Comparison of ENCODE assay signal across 19 cellular contexts in genomic region chr17:1976683-1977064, GRCh38. TPM values are rescaled to one million over a fixed set of nuclear protein-coding genes. Genes with fewer than 3 reads are reported as not detected.
A peak's percentile ranks its signal among the peaks of the same experiment; 100 is the strongest.
DNase-seq lines count a peak whose midpoint lies in the region; ATAC-seq, FAIRE-seq and TF ChIP-seq lines count a peak whose summit lies in the region.
"Had no signal": no experiment of that assay in that cellular context is flagged by ENCODE, and none has a peak within 500 bp of the region (broad histone marks: within the 10 kb centered on the region; RNA-seq: fewer than 3 reads in every experiment).

No MANE protein-coding gene starts in this region.

- no peak for TF ChIP-seq CTCF in K562 (IDR thresholded peaks at IDR 0.05 in 2 of 3, conservative IDR thresholded peaks at IDR 0.05 in 1 of 3; ENCODE audit: insufficient read depth in 2 of 3, low read depth in 1 of 3, low read length in 3 of 3)

- peak overlapping the region; percentile 79 for H3K4me3 Mint-ChIP-seq in activated naive CD8-positive, alpha-beta T cell treated with anti-CD3 and anti-CD28 coated beads, Interleukin-2, amount 10 ng/mL, durations not matched to agents 7 days and 5 days
- no peak overlapping the region for H3K4me3 Mint-ChIP-seq in activated naive CD8-positive, alpha-beta T cell treated with anti-CD3 and anti-CD28 coated beads for 36 hours
- no peak overlapping the region for H3K4me3 Mint-ChIP-seq in stimulated activated effector memory CD8-positive, alpha-beta T cell treated with anti-CD3 and anti-CD28 coated beads, Interleukin-12 subunit alpha, Interleukin-12 subunit beta, amount 100 ng/mL, for 72 hours
- H3K4me3 Mint-ChIP-seq: CD4-positive, alpha-beta T cell; IgD-negative memory B cell had no signal

- no peak for TF ChIP-seq EP300 in K562 (IDR thresholded peaks at IDR 0.05; ENCODE audit: low read length)

- no peaks in the 10 kb centered on the region for H3K9me1 ChIP-seq in K562 (ENCODE audit: control insufficient read depth, insufficient read depth, low read length)

- H3K4me3 ChIP-seq in K562 = no peak overlapping the region

- CTCF ChIA-PET in K562 (lab: Yijun Ruan, JAX; ENCODE audit: low intra/inter-chr PET ratio) = no interaction called here

- BruUV-seq in K562 (replicated peaks; lab: Mats Ljungman, UMichigan) = no TSS peak

- peak overlapping the region; percentile 57 for H3K27ac ChIP-seq in KOPT-K1 (ENCODE audit: low read depth, low read length, poor library complexity, severe bottlenecking)
- no peak overlapping the region for H3K27ac ChIP-seq in K562 (ENCODE audit: extremely low read depth, low read depth, low read length)
- H3K27ac ChIP-seq: 22Rv1 had no signal

- no peak for DNase-seq in activated naive CD8-positive, alpha-beta T cell treated with anti-CD3 and anti-CD28 coated beads, Interleukin-2, amount 10 ng/mL, durations not matched to agents 7 days and 5 days
- no peak for DNase-seq in activated naive CD8-positive, alpha-beta T cell treated with anti-CD3 and anti-CD28 coated beads for 36 hours
- no peak for DNase-seq in K562 (ENCODE audit: extremely low read depth in 1 of 4, low spot score in 3 of 4)
- no peak for DNase-seq in stimulated activated effector memory CD8-positive, alpha-beta T cell treated with anti-CD3 and anti-CD28 coated beads, Interleukin-12 subunit alpha, Interleukin-12 subunit beta, amount 100 ng/mL, for 72 hours (ENCODE audit: low spot score in 2 of 2)
- no peak for DNase-seq in H4 (ENCODE audit: low spot score)
- no peak for DNase-seq in SKM-1 (lab: John Stamatoyannopoulos, UW; ENCODE audit: unreplicated experiment)
- no peak for DNase-seq in NCI-H2029 treated with DMSO at 0.1 percent for 48 hours (lab: John Stamatoyannopoulos, UW)
- DNase-seq: AML-193; C1 segment of cervical spinal cord; Calu3; CD4-positive, alpha-beta T cell; DMS 273 treated with DMSO at 0.1 percent for 48 hours; H7 had no signal

- H3K9ac ChIP-seq in K562 (ENCODE audit: insufficient read depth in 1 of 2, low read depth in 2 of 2, low read length in 2 of 2) = no peak overlapping the region

- H3K36me3 ChIP-seq in KOPT-K1 (ENCODE audit: insufficient read depth, low read length) (no peaks in the 10 kb centered on the region), K562 (ENCODE audit: control insufficient read depth, insufficient read depth, low read length) (no peaks in the 10 kb centered on the region)

- H3K4me2 ChIP-seq in K562 (ENCODE audit: insufficient read depth, low read length) = no peak overlapping the region

- H3K36me3 Mint-ChIP-seq in activated naive CD8-positive, alpha-beta T cell treated with anti-CD3 and anti-CD28 coated beads, Interleukin-2, amount 10 ng/mL, durations not matched to agents 7 days and 5 days = peaks cover 4% of the 10 kb centered on the region
- peaks cover 4% of the 10 kb centered on the region for H3K36me3 Mint-ChIP-seq in activated naive CD8-positive, alpha-beta T cell treated with anti-CD3 and anti-CD28 coated beads for 36 hours
- H3K36me3 Mint-ChIP-seq in stimulated activated effector memory CD8-positive, alpha-beta T cell treated with anti-CD3 and anti-CD28 coated beads, Interleukin-12 subunit alpha, Interleukin-12 subunit beta, amount 100 ng/mL, for 72 hours = no peaks in the 10 kb centered on the region
- H3K36me3 Mint-ChIP-seq: IgD-negative memory B cell had no signal

- TF ChIP-seq POLR2A in K562 (conservative IDR thresholded peaks at IDR 0.05) = no peak

- POLR2A ChIA-PET in activated naive CD8-positive, alpha-beta T cell treated with anti-CD3 and anti-CD28 coated beads, Interleukin-2, amount 10 ng/mL, durations not matched to agents 7 days and 5 days (lab: Charles Lee) = interaction anchor here (0.6 kb wide), 1 partner anchor 108 kb away, joined by 4 read pairs; no protein-coding TSS in a partner anchor
- POLR2A ChIA-PET in K562 (lab: Yijun Ruan, JAX) = interaction anchor here (0.6 kb wide), 1 partner anchor 8 kb away, joined by 3 read pairs; no protein-coding TSS in a partner anchor

- H3K27ac Mint-ChIP-seq in activated naive CD8-positive, alpha-beta T cell treated with anti-CD3 and anti-CD28 coated beads, Interleukin-2, amount 10 ng/mL, durations not matched to agents 7 days and 5 days = peak overlapping the region; percentile 87
- H3K27ac Mint-ChIP-seq in activated naive CD8-positive, alpha-beta T cell treated with anti-CD3 and anti-CD28 coated beads for 36 hours = no peak overlapping the region
- H3K27ac Mint-ChIP-seq in stimulated activated effector memory CD8-positive, alpha-beta T cell treated with anti-CD3 and anti-CD28 coated beads, Interleukin-12 subunit alpha, Interleukin-12 subunit beta, amount 100 ng/mL, for 72 hours = no peak overlapping the region
- H3K27ac Mint-ChIP-seq: CD4-positive, alpha-beta T cell; IgD-negative memory B cell had no signal

- intact Hi-C loops in K562 (cut with micrococcal nuclease) = no loop called here

- H4K20me1 ChIP-seq in K562 (replicated peaks; ENCODE audit: control insufficient read depth, insufficient read depth, low read length) = no peaks in the 10 kb centered on the region

- no peak for FAIRE-seq in K562 (lab: Jason Lieb, UNC)
- FAIRE-seq: GM18507 had no signal

- peaks cover 26% of the 10 kb centered on the region for H3K4me1 Mint-ChIP-seq in activated naive CD8-positive, alpha-beta T cell treated with anti-CD3 and anti-CD28 coated beads, Interleukin-2, amount 10 ng/mL, durations not matched to agents 7 days and 5 days
- H3K4me1 Mint-ChIP-seq in activated naive CD8-positive, alpha-beta T cell treated with anti-CD3 and anti-CD28 coated beads for 36 hours = peaks cover 29% of the 10 kb centered on the region
- peaks cover 20% of the 10 kb centered on the region for H3K4me1 Mint-ChIP-seq in stimulated activated effector memory CD8-positive, alpha-beta T cell treated with anti-CD3 and anti-CD28 coated beads, Interleukin-12 subunit alpha, Interleukin-12 subunit beta, amount 100 ng/mL, for 72 hours

- in situ Hi-C loops in K562 (cut with MboI) = no loop called here

- H2AFZ ChIP-seq in K562 (ENCODE audit: low read depth, low read length) = no peak overlapping the region

- ATAC-seq in activated naive CD8-positive, alpha-beta T cell treated with anti-CD3 and anti-CD28 coated beads, Interleukin-2, amount 10 ng/mL, durations not matched to agents 7 days and 5 days (ENCODE audit: low read depth) = no peak
- ATAC-seq in K562 = no peak
- peak; percentile 17 for ATAC-seq in stimulated activated effector memory CD8-positive, alpha-beta T cell treated with anti-CD3 and anti-CD28 coated beads, Interleukin-12 subunit alpha, Interleukin-12 subunit beta, amount 100 ng/mL, for 72 hours

- 14% methylated on average over 5 of the region's 5 CpGs for WGBS in K562 (ENCODE audit: insufficient coverage, low coverage, missing lambda C conversion rate)

- H3K9me3 ChIP-seq in KOPT-K1 (ENCODE audit: insufficient read depth, low read length, poor library complexity, severe bottlenecking) = no peaks in the 10 kb centered on the region
- H3K9me3 ChIP-seq in K562 (replicated peaks; ENCODE audit: control insufficient read depth, insufficient read depth, low read depth, low read length) = no peaks in the 10 kb centered on the region

- no peaks in the 10 kb centered on the region; the same call in 2 of the 3 replicates for H3K79me2 ChIP-seq in K562 (ENCODE audit: control insufficient read depth, insufficient read depth, low read length)

- peaks cover 3% of the 10 kb centered on the region for H3K27me3 Mint-ChIP-seq in activated naive CD8-positive, alpha-beta T cell treated with anti-CD3 and anti-CD28 coated beads, Interleukin-2, amount 10 ng/mL, durations not matched to agents 7 days and 5 days
- peaks cover 27% of the 10 kb centered on the region for H3K27me3 Mint-ChIP-seq in activated naive CD8-positive, alpha-beta T cell treated with anti-CD3 and anti-CD28 coated beads for 36 hours

- peaks cover 2 to 23% of the 10 kb centered on the region in 2 experiments; a peak in 3 of 5 replicates for H3K27me3 ChIP-seq in K562 (ENCODE audit: control insufficient read depth in 2 of 2, insufficient read depth in 2 of 2, low read length in 2 of 2)

- no peak for TF ChIP-seq RAD21 in K562 (CRISPR knock-in tag; conservative IDR thresholded peaks at IDR 0.05 in 1 of 2, IDR thresholded peaks at IDR 0.05 in 1 of 2)

- no peaks in the 10 kb centered on the region for H3K9me3 Mint-ChIP-seq in activated naive CD8-positive, alpha-beta T cell treated with anti-CD3 and anti-CD28 coated beads, Interleukin-2, amount 10 ng/mL, durations not matched to agents 7 days and 5 days
- peaks cover 1% of the 10 kb centered on the region for H3K9me3 Mint-ChIP-seq in activated naive CD8-positive, alpha-beta T cell treated with anti-CD3 and anti-CD28 coated beads for 36 hours
- no peaks in the 10 kb centered on the region for H3K9me3 Mint-ChIP-seq in stimulated activated effector memory CD8-positive, alpha-beta T cell treated with anti-CD3 and anti-CD28 coated beads, Interleukin-12 subunit alpha, Interleukin-12 subunit beta, amount 100 ng/mL, for 72 hours
- H3K9me3 Mint-ChIP-seq: CD4-positive, alpha-beta T cell; IgD-negative memory B cell had no signal

- H3K4me1 ChIP-seq in K562 (replicated peaks in 1 of 2; ENCODE audit: control insufficient read depth in 2 of 2, insufficient read depth in 2 of 2, low read length in 2 of 2) = peaks cover 0 to 16% of the 10 kb centered on the region in 2 experiments; a peak in 3 of 5 replicates

RNA-seq across cellular contexts. Expression of gene RTN4RL1, which starts 48.5 kb away (rescaled TPM):
- under 1 TPM; 0.22 to 0.45 TPM for total RNA-seq in activated naive CD8-positive, alpha-beta T cell treated with anti-CD3 and anti-CD28 coated beads, Interleukin-2, amount 10 ng/mL, durations not matched to agents 7 days and 5 days
- total RNA-seq in activated naive CD8-positive, alpha-beta T cell treated with anti-CD3 and anti-CD28 coated beads for 36 hours = under 1 TPM; 0.64 to 0.80 TPM
- total RNA-seq in K562 (2011; cell fraction: chromatin; rRNA removed; ENCODE audit: low replicate concordance) = 0.30 TPM in 1 of 2 replicates, not detected in the other
- total RNA-seq in K562 (2011; cell fraction: nucleolus; rRNA removed) = 0.13 and 0.50 TPM in 2 replicates
- 0.07 TPM in 1 of 2 replicates, not detected in the other for total RNA-seq in K562 (2011; cell fraction: nucleoplasm; rRNA removed)
- total RNA-seq in K562 (2014; rRNA removed) (0.05 and 0.12 TPM in 2 replicates), K562 (2014; rRNA removed; fragmentation: Illumina TruSeq; extraction: Trizol) (not detected in 2 replicates), K562 (2015; rRNA removed; fragmentation: Illumina TruSeq; extraction: Trizol) (0.04 TPM in 2 replicates), K562 (2021) (0.04 and 0.07 TPM in 2 replicates)
- polyA plus RNA-seq in K562 (2011; rRNA removed) (0.06 and 0.58 TPM in 2 replicates), K562 (2014; fragmentation: Illumina TruSeq; extraction: Trizol) (not detected in 2 replicates), K562 (2014; fragmentation: Nextera tagmentation; extraction: Ambion mirVana) (not detected), K562 (2014; rRNA removed) (not detected in 2 replicates)
- polyA plus RNA-seq in K562 (2011; cell fraction: cytosol; rRNA removed) = 0.25 and 0.58 TPM in 2 replicates
- polyA plus RNA-seq in K562 (2011; cell fraction: nucleus; rRNA removed) = 0.09 and 0.24 TPM in 2 replicates
- 0.06 and 0.08 TPM in 2 replicates for polyA plus RNA-seq in K562 (2012)
- polyA minus RNA-seq in K562 (2011; rRNA and poly(A)+ RNA removed) = 0.27 TPM in 1 of 2 replicates, not detected in the other
- 0.82 TPM in 1 of 2 replicates, not detected in the other for polyA minus RNA-seq in K562 (2011; cell fraction: cytosol; rRNA and poly(A)+ RNA removed)
- polyA minus RNA-seq in K562 (2011; cell fraction: nucleus; rRNA and poly(A)+ RNA removed) = 0.13 and 0.33 TPM in 2 replicates
- 0.48 and 1.3 TPM in 2 replicates for total RNA-seq in H4 (2014; rRNA removed; shearing (Covaris generic))
- total RNA-seq: Calu3, Daoy, HT-29 had no signal

RNA-seq across cellular contexts. Expression of gene DPH1, which starts 53.3 kb away (rescaled TPM):
- 10 to 100 TPM; 45.7 to 46.4 TPM for total RNA-seq in activated naive CD8-positive, alpha-beta T cell treated with anti-CD3 and anti-CD28 coated beads, Interleukin-2, amount 10 ng/mL, durations not matched to agents 7 days and 5 days
- 10 to 100 TPM; 34.7 to 35.3 TPM for total RNA-seq in activated naive CD8-positive, alpha-beta T cell treated with anti-CD3 and anti-CD28 coated beads for 36 hours
- total RNA-seq in K562 (2011; cell fraction: chromatin; rRNA removed; ENCODE audit: low replicate concordance) = 67.2 and 189 TPM in 2 replicates
- total RNA-seq in K562 (2011; cell fraction: nucleolus; rRNA removed) = 122 and 130 TPM in 2 replicates
- total RNA-seq in K562 (2011; cell fraction: nucleoplasm; rRNA removed) = 90.6 and 92.5 TPM in 2 replicates
- total RNA-seq in K562 (2014; rRNA removed) (30.9 and 34.7 TPM in 2 replicates), K562 (2014; rRNA removed; fragmentation: Illumina TruSeq; extraction: Trizol) (19.3 and 19.7 TPM in 2 replicates), K562 (2015; rRNA removed; fragmentation: Illumina TruSeq; extraction: Trizol) (17.7 and 19.7 TPM in 2 replicates), K562 (2021) (33.0 and 40.6 TPM in 2 replicates)
- polyA plus RNA-seq in K562 (2011; rRNA removed) (20.2 and 39.1 TPM in 2 replicates), K562 (2014; fragmentation: Illumina TruSeq; extraction: Trizol) (28.7 and 31.0 TPM in 2 replicates), K562 (2014; fragmentation: Nextera tagmentation; extraction: Ambion mirVana) (under 1 TPM; 0.42 to 0.94 TPM), K562 (2014; rRNA removed) (30.1 and 30.5 TPM in 2 replicates)
- polyA plus RNA-seq in K562 (2011; cell fraction: cytosol; rRNA removed) = 35.7 and 48.3 TPM in 2 replicates
- polyA plus RNA-seq in K562 (2011; cell fraction: nucleus; rRNA removed) = 121 and 164 TPM in 2 replicates
- 23.5 and 23.7 TPM in 2 replicates for polyA plus RNA-seq in K562 (2012)
- 17.2 and 19.4 TPM in 2 replicates for polyA minus RNA-seq in K562 (2011; rRNA and poly(A)+ RNA removed)
- polyA minus RNA-seq in K562 (2011; cell fraction: cytosol; rRNA and poly(A)+ RNA removed) = 27.1 and 28.2 TPM in 2 replicates
- polyA minus RNA-seq in K562 (2011; cell fraction: nucleus; rRNA and poly(A)+ RNA removed) = 30.3 and 42.9 TPM in 2 replicates
- total RNA-seq in H4 (2014; rRNA removed; shearing (Covaris generic)) = 12.3 and 16.5 TPM in 2 replicates
